In genomic region chr11:80826808-80827207, GRCh38 we compare ENCODE assay signal across 28 cellular contexts.
"Had no signal": no experiment of that assay in that cellular context is flagged by ENCODE, and none has a peak within 500 bp of the region (broad histone marks: within the 10 kb centered on the region; RNA-seq: fewer than 3 reads in every experiment).

No MANE protein-coding gene starts in this region.

- H3K36me3 ChIP-seq: stomach, suprapubic skin, thoracic aorta, thyroid gland, tibial artery, tibial nerve, transverse colon, upper lobe of left lung, upper lobe of right lung, uterus, vagina had no signal

- H3K4me1 ChIP-seq: stomach, suprapubic skin, testis, thyroid gland, tibial artery, tibial nerve, transverse colon, upper lobe of left lung, upper lobe of right lung, uterus, vagina had no signal

- H3K4me1 Mint-ChIP-seq: stimulated activated effector memory CD8-positive, alpha-beta T cell treated with anti-CD3 and anti-CD28 coated beads, Interleukin-12 subunit alpha, Interleukin-12 subunit beta, amount 100 ng/mL, for 72 hours; stimulated activated memory B cell treated with anti-CD40 and anti-IgM and Interleukin-4, amounts not matched to agents 10 μg/mL and 1 μg/mL and 100 μg/mL, for 72 hours; stimulated activated naive B cell treated with anti-CD40 and anti-IgM and Interleukin-4, amounts not matched to agents 10 μg/mL and 1 μg/mL and 100 μg/mL, for 72 hours; stimulated activated naive CD8-positive, alpha-beta T cell treated with anti-CD3 and anti-CD28 coated beads, Interleukin-15, amount 100 ng/mL, for 72 hours had no signal

- H3K27ac ChIP-seq: stomach, suprapubic skin, testis, thoracic aorta, thyroid gland, tibial artery, tibial nerve, transverse colon, upper lobe of left lung, upper lobe of right lung, uterus, vagina had no signal

- H3K27me3 ChIP-seq: stomach, suprapubic skin, testis, thyroid gland, tibial artery, tibial nerve, transverse colon, upper lobe of left lung, upper lobe of right lung, uterus, vagina had no signal

- H3K9me3 Mint-ChIP-seq: stimulated activated memory B cell treated with anti-CD40 and anti-IgM and Interleukin-4, amounts not matched to agents 10 μg/mL and 1 μg/mL and 100 μg/mL, for 72 hours; stimulated activated naive CD8-positive, alpha-beta T cell treated with anti-CD3 and anti-CD28 coated beads, Interleukin-15, amount 100 ng/mL, for 72 hours; type B pancreatic cell had no signal

- H3K9me3 ChIP-seq: stomach, suprapubic skin, testis, thoracic aorta, thyroid gland, tibial artery, tibial nerve, transverse colon, upper lobe of left lung, upper lobe of right lung, uterus, vagina had no signal

- H3K4me3 ChIP-seq: stomach, suprapubic skin, testis, thoracic aorta, thyroid gland, tibial artery, tibial nerve, transverse colon, upper lobe of left lung, upper lobe of right lung, uterus, vagina had no signal

- H3K36me3 Mint-ChIP-seq: stimulated activated effector memory CD8-positive, alpha-beta T cell treated with anti-CD3 and anti-CD28 coated beads, Interleukin-12 subunit alpha, Interleukin-12 subunit beta, amount 100 ng/mL, for 72 hours; stimulated activated memory B cell treated with anti-CD40 and anti-IgM and Interleukin-4, amounts not matched to agents 10 μg/mL and 1 μg/mL and 100 μg/mL, for 72 hours; stimulated activated naive B cell treated with anti-CD40 and anti-IgM and Interleukin-4, amounts not matched to agents 10 μg/mL and 1 μg/mL and 100 μg/mL, for 72 hours; type B pancreatic cell had no signal

- H3K27ac Mint-ChIP-seq: stimulated activated effector memory CD8-positive, alpha-beta T cell treated with anti-CD3 and anti-CD28 coated beads, Interleukin-12 subunit alpha, Interleukin-12 subunit beta, amount 100 ng/mL, for 72 hours; stimulated activated memory B cell treated with anti-CD40 and anti-IgM and Interleukin-4, amounts not matched to agents 10 μg/mL and 1 μg/mL and 100 μg/mL, for 72 hours; stimulated activated naive B cell treated with anti-CD40 and anti-IgM and Interleukin-4, amounts not matched to agents 10 μg/mL and 1 μg/mL and 100 μg/mL, for 72 hours; stimulated activated naive CD8-positive, alpha-beta T cell treated with anti-CD3 and anti-CD28 coated beads, Interleukin-15, amount 100 ng/mL, for 72 hours; stimulated activated naive CD8-positive, alpha-beta T cell treated with anti-CD3 and anti-CD28 coated beads, Interleukin-15, Interleukin-2, amounts not matched to agents 100 ng/mL and 50 ng/mL, for 24 hours; type B pancreatic cell had no signal

- H3K27me3 Mint-ChIP-seq: stimulated activated memory B cell treated with anti-CD40 and anti-IgM and Interleukin-4, amounts not matched to agents 10 μg/mL and 1 μg/mL and 100 μg/mL, for 72 hours; stimulated activated naive B cell treated with anti-CD40 and anti-IgM and Interleukin-4, amounts not matched to agents 10 μg/mL and 1 μg/mL and 100 μg/mL, for 72 hours; stimulated activated naive CD8-positive, alpha-beta T cell treated with anti-CD3 and anti-CD28 coated beads, Interleukin-15, amount 100 ng/mL, for 72 hours; stimulated activated naive CD8-positive, alpha-beta T cell treated with anti-CD3 and anti-CD28 coated beads, Interleukin-15, Interleukin-2, amounts not matched to agents 100 ng/mL and 50 ng/mL, for 24 hours; type B pancreatic cell had no signal

- DNase-seq: stimulated activated CD4-positive, alpha-beta T cell treated with anti-CD3 and anti-CD28 coated beads, Interleukin-2, amount 100 ng/mL, for 48 hours; stimulated activated CD4-positive, alpha-beta T cell treated with anti-CD3 and anti-CD28 coated beads, Interleukin-4, amount 100 ng/mL, for 1 hour; stimulated activated CD4-positive, alpha-beta T cell treated with anti-CD3 and anti-CD28 coated beads, Interleukin-4, amount 100 ng/mL, for 24 hours; stimulated activated CD4-positive, alpha-beta T cell treated with anti-CD3 and anti-CD28 coated beads, Interleukin-4, amount 100 ng/mL, for 4 hours; stimulated activated CD8-positive, alpha-beta memory T cell treated with anti-CD3 and anti-CD28 coated beads, Interleukin-4, amount 100 ng/mL, for 48 hours; stimulated activated naive B cell treated with anti-CD40 and anti-IgM and Interleukin-4, amounts not matched to agents 10 μg/mL and 1 μg/mL and 100 μg/mL, for 72 hours; stimulated activated naive CD4-positive, alpha-beta T cell; stimulated activated naive CD4-positive, alpha-beta T cell treated with Interleukin-2 at 50 U/mL for 16 hours; stimulated activated naive CD8-positive, alpha-beta T cell treated with anti-CD3 and anti-CD28 coated beads, Interleukin-15, amount 100 ng/mL, for 72 hours; stimulated activated naive CD8-positive, alpha-beta T cell treated with anti-CD3 and anti-CD28 coated beads, Interleukin-15, Interleukin-2, amounts not matched to agents 100 U/mL and 50 U/mL, for 24 hours; stomach; substantia nigra; testis; thyroid gland; tibial artery; transverse colon; trophoblast cell; upper lobe of left lung; upper lobe of right lung; uterus had no signal

- ATAC-seq: stimulated activated effector memory CD8-positive, alpha-beta T cell treated with anti-CD3 and anti-CD28 coated beads, Interleukin-12 subunit alpha, Interleukin-12 subunit beta, amount 100 ng/mL, for 72 hours; stimulated activated memory B cell treated with anti-CD40 and anti-IgM and Interleukin-4, amounts not matched to agents 10 μg/mL and 1 μg/mL and 100 μg/mL, for 72 hours; stimulated activated naive B cell treated with anti-CD40 and anti-IgM and Interleukin-4, amounts not matched to agents 10 μg/mL and 1 μg/mL and 100 μg/mL, for 72 hours; stimulated activated naive CD8-positive, alpha-beta T cell treated with anti-CD3 and anti-CD28 coated beads, Interleukin-15, amount 100 ng/mL, for 72 hours; stimulated activated naive CD8-positive, alpha-beta T cell treated with anti-CD3 and anti-CD28 coated beads, Interleukin-15, Interleukin-2, amounts not matched to agents 100 U/mL and 50 U/mL, for 24 hours; upper lobe of right lung had no signal

- H3K4me3 Mint-ChIP-seq: stimulated activated effector memory CD8-positive, alpha-beta T cell treated with anti-CD3 and anti-CD28 coated beads, Interleukin-12 subunit alpha, Interleukin-12 subunit beta, amount 100 ng/mL, for 72 hours; stimulated activated memory B cell treated with anti-CD40 and anti-IgM and Interleukin-4, amounts not matched to agents 10 μg/mL and 1 μg/mL and 100 μg/mL, for 72 hours; stimulated activated naive B cell treated with anti-CD40 and anti-IgM and Interleukin-4, amounts not matched to agents 10 μg/mL and 1 μg/mL and 100 μg/mL, for 72 hours; stimulated activated naive CD8-positive, alpha-beta T cell treated with anti-CD3 and anti-CD28 coated beads, Interleukin-15, amount 100 ng/mL, for 72 hours; stimulated activated naive CD8-positive, alpha-beta T cell treated with anti-CD3 and anti-CD28 coated beads, Interleukin-15, Interleukin-2, amounts not matched to agents 100 ng/mL and 50 ng/mL, for 24 hours; type B pancreatic cell had no signal
